Comparison of ENCODE assay signal across 18 cellular contexts in genomic region chrX:71183341-71183740, GRCh38. TPM values are rescaled to one million over a fixed set of nuclear protein-coding genes. Genes with fewer than 3 reads are reported as not detected.
DNase-seq lines count a peak whose midpoint lies in the region; ATAC-seq and TF ChIP-seq lines count a peak whose summit lies in the region.
"Had no signal": no experiment of that assay in that cellular context is flagged by ENCODE, and none has a peak within 500 bp of the region (broad histone marks: within the 10 kb centered on the region; RNA-seq: fewer than 3 reads in every experiment).

No MANE protein-coding gene starts in this region.

- no peak for ATAC-seq in HG03439 (IDR thresholded peaks at IDR 0.05; ENCODE audit: unreplicated experiment)
- ATAC-seq: CD8-positive, alpha-beta T cell; gastroesophageal sphincter had no signal

- peak; percentile 9 to 46 for DNase-seq in cardiac muscle cell (ENCODE audit: low read depth in 1 of 2, low spot score in 1 of 2)
- no peak for DNase-seq in cardiac septum (ENCODE audit: low spot score)
- DNase-seq in colonic mucosa: no peak
- no peak for DNase-seq in mammary epithelial cell
- DNase-seq in MG63: no peak
- DNase-seq in head of caudate nucleus: no peak
- DNase-seq: caudate nucleus; CD8-positive, alpha-beta T cell; NCI-H2107; stimulated activated CD4-positive, alpha-beta T cell treated with anti-CD3 and anti-CD28 coated beads, Interleukin-15, amount 100 ng/mL, for 24 hours; T-helper 1 cell had no signal

- no peak overlapping the region for H3K4me3 ChIP-seq in cardiac muscle cell
- no peak overlapping the region for H3K4me3 ChIP-seq in colonic mucosa
- no peak overlapping the region for H3K4me3 ChIP-seq in mesodermal cell (ENCODE audit: extremely low read depth, insufficient read depth, low read length, poor library complexity, severe bottlenecking)
- no peak overlapping the region for H3K4me3 ChIP-seq in mammary epithelial cell (replicated peaks in 1 of 3; ENCODE audit: insufficient read depth in 1 of 3, low read depth in 2 of 3, low read length in 3 of 3)
- H3K4me3 ChIP-seq in MG63: no peak overlapping the region

- H3K27me3 ChIP-seq in cardiac muscle cell (no peaks in the 10 kb centered on the region), colonic mucosa (no peaks in the 10 kb centered on the region), mammary epithelial cell (ENCODE audit: insufficient read depth, low read length) (no peaks in the 10 kb centered on the region), MG63 (no peaks in the 10 kb centered on the region)
- H3K27me3 ChIP-seq: gastroesophageal sphincter had no signal

- 0 to 29% methylated on average over 1 to 2 of the region's 6 CpGs for WGBS in mesodermal cell (ENCODE audit: insufficient coverage in 2 of 2), 2 experiments
- WGBS in mammary epithelial cell (ENCODE audit: low coverage, missing lambda C conversion rate): 80% methylated on average over 6 of the region's 6 CpGs

- dilution Hi-C loops in mammary epithelial cell (cut with HindIII; ENCODE audit: low sequenced_read_pairs): no loop called here

- CTCF ChIA-PET in mammary epithelial cell (lab: Charles Lee; ENCODE audit: low non-redundant PET): no interaction called here

- TF ChIP-seq CTCF in cardiac muscle cell (IDR thresholded peaks at IDR 0.05; ENCODE audit: low read depth, low read length) (no peak), colonic mucosa (IDR thresholded peaks at IDR 0.05) (no peak), mammary epithelial cell (conservative IDR thresholded peaks at IDR 0.05 in 1 of 2, IDR thresholded peaks at IDR 0.05 in 1 of 2; ENCODE audit: extremely low read depth in 1 of 2, insufficient read depth in 1 of 2, low read depth in 1 of 2, low read length in 2 of 2) (no peak)

- H2AFZ ChIP-seq in mammary epithelial cell (ENCODE audit: low read depth, low read length): no peak overlapping the region

- no peaks in the 10 kb centered on the region for H4K20me1 ChIP-seq in mammary epithelial cell (ENCODE audit: insufficient read depth, low read length)

- H3K36me3 ChIP-seq in cardiac muscle cell: no peaks in the 10 kb centered on the region
- H3K36me3 ChIP-seq in colonic mucosa: no peaks in the 10 kb centered on the region
- no peaks in the 10 kb centered on the region for H3K36me3 ChIP-seq in mesodermal cell (ENCODE audit: control insufficient read depth, insufficient read depth, low read length)
- no peaks in the 10 kb centered on the region for H3K36me3 ChIP-seq in mammary epithelial cell (ENCODE audit: insufficient read depth, low read length)
- no peaks in the 10 kb centered on the region for H3K36me3 ChIP-seq in MG63
- H3K36me3 ChIP-seq: gastroesophageal sphincter, prostate gland had no signal

- in situ Hi-C loops in mammary epithelial cell (cut with MboI; ENCODE audit: low sequenced_read_pairs in 2 of 2): loop anchor here in 1 of 2 donors (25.0 kb wide), 2 partner anchors 196 to 421 kb away; no protein-coding TSS in a partner anchor

- peak overlapping the region; percentile 97 for H3K27ac ChIP-seq in cardiac muscle cell
- peak overlapping the region; percentile 72 for H3K27ac ChIP-seq in colonic mucosa
- peak overlapping the region; percentile 95 for H3K27ac ChIP-seq in mesodermal cell (ENCODE audit: low read depth, low read length, severe bottlenecking)
- no peak overlapping the region for H3K27ac ChIP-seq in mammary epithelial cell (ENCODE audit: insufficient read depth, low read depth, low read length)
- H3K27ac ChIP-seq: RWPE1 had no signal

- intact Hi-C loops in cardiac septum (cut with DNase I) (loop anchor here (10.0 kb wide), 1 partner anchor 181 kb away; the partner anchor contains the start of gene TAF1), colonic mucosa (cut with DNase I) (loop anchor here (10.0 kb wide), 1 partner anchor 71 kb away; the partner anchor contains the start of gene ZMYM3), mammary epithelial cell (cut with micrococcal nuclease) (loop anchor here (10.0 kb wide), 1 partner anchor 101 kb away; the partner anchor contains the start of gene NONO), head of caudate nucleus (cut with DNase I) (no loop called here)

- no peak overlapping the region for H3K9ac ChIP-seq in colonic mucosa (ENCODE audit: low read depth in 2 of 2, low read length in 2 of 2)
- no peak overlapping the region for H3K9ac ChIP-seq in mammary epithelial cell (ENCODE audit: insufficient read depth, low read length)

- no peaks in the 10 kb centered on the region for H3K79me2 ChIP-seq in mammary epithelial cell (ENCODE audit: insufficient read depth, low read length)

- no TSS peak for BruUV-seq in mammary epithelial cell (replicated peaks; lab: Mats Ljungman, UMichigan)

- H3K4me1 ChIP-seq in cardiac muscle cell (ENCODE audit: low read depth) (peaks cover 13% of the 10 kb centered on the region), colonic mucosa (no peaks in the 10 kb centered on the region), mesodermal cell (ENCODE audit: control insufficient read depth, insufficient read depth, low read length, poor library complexity, severe bottlenecking) (peaks cover 8% of the 10 kb centered on the region), mammary epithelial cell (ENCODE audit: insufficient read depth, low read length) (no peaks in the 10 kb centered on the region)
- H3K4me1 ChIP-seq: prostate gland had no signal

- no peaks in the 10 kb centered on the region for H3K9me3 ChIP-seq in cardiac muscle cell (ENCODE audit: low read depth)
- no peaks in the 10 kb centered on the region for H3K9me3 ChIP-seq in colonic mucosa
- no peaks in the 10 kb centered on the region for H3K9me3 ChIP-seq in mesodermal cell (ENCODE audit: control insufficient read depth, low read length)
- H3K9me3 ChIP-seq in mammary epithelial cell (replicated peaks; ENCODE audit: insufficient read depth, low read length): no peaks in the 10 kb centered on the region
- H3K9me3 ChIP-seq in MG63: no peaks in the 10 kb centered on the region
- H3K9me3 ChIP-seq: gastroesophageal sphincter, prostate gland had no signal

- H3K4me2 ChIP-seq in mammary epithelial cell (ENCODE audit: insufficient read depth, low read depth, low read length): no peak overlapping the region

RNA-seq across cellular contexts. Expression of gene NLGN3, which starts 38.7 kb away (rescaled TPM):
- total RNA-seq in cardiac muscle cell (7.4 and 10.2 TPM in 2 replicates), cardiac septum (0.67 TPM), colonic mucosa (under 1 TPM; 0.67 to 0.82 TPM), mammary epithelial cell (under 1 TPM; 0.17 to 0.21 TPM)
- polyA plus RNA-seq in cardiac muscle cell (6.4 and 8.1 TPM in 2 replicates), mammary epithelial cell (0.11 TPM)
- polyA plus RNA-seq in mesodermal cell (2013, experiment 1 of 2): 6.2 TPM
- polyA plus RNA-seq in mesodermal cell (2013, experiment 2 of 2): 5.3 TPM
- polyA minus RNA-seq in mammary epithelial cell: not detected
- 0.07 and 0.10 TPM in 2 replicates for total RNA-seq in MG63 (2014; rRNA removed; shearing (Covaris generic); ENCODE audit: low replicate concordance)

RNA-seq across cellular contexts. Expression of gene GJB1, which starts 39.7 kb away (rescaled TPM):
- not detected in 2 replicates for total RNA-seq in cardiac muscle cell
- polyA plus RNA-seq in cardiac muscle cell: not detected in 2 replicates
- total RNA-seq in cardiac septum: not detected
- 100 to 1,000 TPM in 1 of 2 donors, 10 to 100 TPM in 1; 76.0 to 100 TPM for total RNA-seq in colonic mucosa
- polyA plus RNA-seq in mesodermal cell (2013, experiment 1 of 2): not detected
- not detected for polyA plus RNA-seq in mesodermal cell (2013, experiment 2 of 2)
- total RNA-seq in mammary epithelial cell: under 1 TPM in 1 of 2 donors, not detected in 1; under 0.01 TPM
- polyA plus RNA-seq in mammary epithelial cell: not detected
- polyA minus RNA-seq in mammary epithelial cell: not detected
- not detected in 2 replicates for total RNA-seq in MG63 (2014; rRNA removed; shearing (Covaris generic); ENCODE audit: low replicate concordance)
- total RNA-seq: CD8-positive, alpha-beta T cell; endothelial cell of umbilical vein; gastroesophageal sphincter had no signal
- polyA plus RNA-seq: endothelial cell of umbilical vein, keratinocyte had no signal

Comparison
In these comparisons a context has a peak if more than half of its experiments do, and no peak if none do; other contexts are left out.
1. DNase-seq: peak in cardiac muscle cell (2 of 2); none in cardiac septum (single experiment), colonic mucosa (single experiment), mammary epithelial cell (single experiment), MG63 (single experiment) and head of caudate nucleus (0 of 42).
2. RNA of gene GJB1, which starts 39.7 kb away (total RNA-seq): 76.0 to 100 TPM in colonic mucosa; not detected in cardiac muscle cell, not detected in cardiac septum (single experiment), under 0.01 TPM in mammary epithelial cell and not detected in MG63; every median in the first group is over 10 times any median in the second.